Comparison of ENCODE assay signal across 23 cellular contexts in genomic region chr2:159828736-159829135, GRCh38.
"Had no signal": no experiment of that assay in that cellular context is flagged by ENCODE, and none has a peak within 500 bp of the region (broad histone marks: within the 10 kb centered on the region; RNA-seq: fewer than 3 reads in every experiment).

No MANE protein-coding gene starts in this region.

- H3K27ac ChIP-seq: gastrocnemius medialis, heart right ventricle, ovary, right atrium auricular region, sigmoid colon, suprapubic skin, thyroid gland, upper lobe of left lung, uterus had no signal

- H3K4me1 Mint-ChIP-seq: mesothelial cell of epicardium, neural crest cell had no signal

- ATAC-seq: esophagus mucosa, gastrocnemius medialis, heart right ventricle, left lobe of liver, natural killer cell had no signal

- H3K27ac Mint-ChIP-seq: mesothelial cell of epicardium, natural killer cell had no signal

- H3K4me3 Mint-ChIP-seq: mesothelial cell of epicardium, natural killer cell, neural crest cell had no signal

- H3K4me1 ChIP-seq: gastrocnemius medialis, right atrium auricular region, sigmoid colon, suprapubic skin, thyroid gland, upper lobe of left lung, uterus had no signal

- H3K9me3 ChIP-seq: gastrocnemius medialis, ovary, right atrium auricular region, sigmoid colon, suprapubic skin, thyroid gland, upper lobe of left lung, uterus had no signal

- H3K9me3 Mint-ChIP-seq: natural killer cell had no signal

- H3K36me3 ChIP-seq: gastrocnemius medialis, ovary, right atrium auricular region, sigmoid colon, thyroid gland, uterus had no signal

- DNase-seq: cortex of kidney; effector memory CD4-positive, alpha-beta T cell; gastrocnemius medialis; heart right ventricle; hypothalamus; islet precursor cell; mammary epithelial cell; natural killer cell; nucleus accumbens; ovary; sigmoid colon; small intestine; stimulated activated CD4-positive, alpha-beta T cell treated with anti-CD3 and anti-CD28 coated beads, Interleukin-12 subunit alpha, Interleukin-12 subunit beta, amount 100 ng/mL, for 4 hours; stimulated activated naive CD4-positive, alpha-beta T cell; thyroid gland; upper lobe of left lung; uterus had no signal

- H3K27me3 ChIP-seq: gastrocnemius medialis, heart right ventricle, ovary, right atrium auricular region, sigmoid colon, suprapubic skin, thyroid gland, upper lobe of left lung, uterus had no signal

- H3K4me3 ChIP-seq: gastrocnemius medialis, heart right ventricle, ovary, right atrium auricular region, sigmoid colon, suprapubic skin, thyroid gland, upper lobe of left lung, uterus had no signal
